In genomic region chr2:42513252-42513918, GRCh38 we compare ENCODE assay signal across 9 cellular contexts. TPM values are rescaled to one million over a fixed set of nuclear protein-coding genes. Genes with fewer than 3 reads are reported as not detected.
DNase-seq lines count a peak whose midpoint lies in the region; ATAC-seq and TF ChIP-seq lines count a peak whose summit lies in the region.
"Had no signal": no experiment of that assay in that cellular context is flagged by ENCODE, and none has a peak within 500 bp of the region (broad histone marks: within the 10 kb centered on the region; RNA-seq: fewer than 3 reads in every experiment).

No MANE protein-coding gene starts in this region.

- H3K9me3 Mint-ChIP-seq in type B pancreatic cell: no peaks in the 10 kb centered on the region

- no peaks in the 10 kb centered on the region for H3K36me3 Mint-ChIP-seq in type B pancreatic cell

- H3K27me3 Mint-ChIP-seq in type B pancreatic cell: no peaks in the 10 kb centered on the region

- no peak for ATAC-seq in GM18858 (IDR thresholded peaks at IDR 0.05; ENCODE audit: unreplicated experiment)
- ATAC-seq in HG02938 (IDR thresholded peaks at IDR 0.05; ENCODE audit: unreplicated experiment): no peak

- H3K9me3 ChIP-seq in adrenal gland (replicated peaks in 1 of 3): no peaks in the 10 kb centered on the region
- H3K9me3 ChIP-seq: BLaER1 treated with 17β-estradiol and CSF1 and Interleukin-3, amounts not matched to agents 10 nM and 100 nM had no signal

- H3K27ac ChIP-seq in adrenal gland: no peak overlapping the region
- H3K27ac ChIP-seq: BLaER1 treated with 17β-estradiol and CSF1 and Interleukin-3, amounts not matched to agents 10 nM and 100 nM had no signal

- TF ChIP-seq POLR2A in adrenal gland (IDR thresholded peaks at IDR 0.05): no peak

- no peak overlapping the region for H3K4me3 Mint-ChIP-seq in type B pancreatic cell

- no peaks in the 10 kb centered on the region for H3K27me3 ChIP-seq in adrenal gland
- H3K27me3 ChIP-seq: BLaER1 treated with 17β-estradiol and CSF1 and Interleukin-3, amounts not matched to agents 10 nM and 100 nM had no signal

- DNase-seq in NCI-H1436 (lab: John Stamatoyannopoulos, UW) (peak; percentile 3), NCI-H1436 treated with DMSO at 0.1 percent for 48 hours (lab: John Stamatoyannopoulos, UW) (no peak), LNCaP clone FGC (ENCODE audit: low read depth) (peak; percentile 26), adrenal gland (peak in 5 of 7 donors; percentile 25 to 50 (median 34)), iPS-NIHi7 (ENCODE audit: extremely low spot score) (peak; percentile 82), type B pancreatic cell (ENCODE audit: extremely low spot score, unreplicated experiment) (no peak)

- no peaks in the 10 kb centered on the region for H3K36me3 ChIP-seq in adrenal gland (replicated peaks in 1 of 2)
- H3K36me3 ChIP-seq: BLaER1 treated with 17β-estradiol and CSF1 and Interleukin-3, amounts not matched to agents 10 nM and 100 nM had no signal

- peaks cover 10% of the 10 kb centered on the region for H3K4me1 Mint-ChIP-seq in type B pancreatic cell (ENCODE audit: unreplicated experiment)

- H3K4me3 ChIP-seq in LNCaP clone FGC (ENCODE audit: low read depth, low read length) (no peak overlapping the region), adrenal gland (no peak overlapping the region)
- H3K4me3 ChIP-seq: BLaER1 treated with 17β-estradiol and CSF1 and Interleukin-3, amounts not matched to agents 10 nM and 100 nM had no signal

- intact Hi-C loops in adrenal gland (cut with DNase I): no loop called here

- peak; percentile 39 for TF ChIP-seq CTCF in LNCaP clone FGC (IDR thresholded peaks at IDR 0.05; ENCODE audit: control insufficient read depth, extremely low read depth, insufficient read depth)
- peak; percentile 29 to 72 (median 61) for TF ChIP-seq CTCF in adrenal gland (IDR thresholded peaks at IDR 0.05)
- TF ChIP-seq CTCF in type B pancreatic cell (conservative IDR thresholded peaks at IDR 0.05): peak; percentile 72

- no peak overlapping the region for H3K27ac Mint-ChIP-seq in type B pancreatic cell

- 72 to 79% (median 77%) methylated on average over 5 of the region's 5 CpGs for WGBS in adrenal gland, 4 donors

- peaks cover 8% of the 10 kb centered on the region in 2 donors for H3K4me1 ChIP-seq in adrenal gland (replicated peaks in 1 of 2)

RNA-seq across cellular contexts. Expression of gene KCNG3, which starts 19.6 kb away (rescaled TPM):
- total RNA-seq in adrenal gland (10 to 100 TPM in 2 of 8 donors, 1 to 10 TPM in 6; 1.7 to 16.0 (median 5.5) TPM), type B pancreatic cell (ENCODE audit: low replicate concordance) (0.65 and 0.88 TPM in 2 replicates)
- 1 to 10 TPM in 1 of 3 donors, under 1 TPM in 2; 0.24 to 1.8 (median 0.40) TPM for polyA plus RNA-seq in adrenal gland

RNA-seq across cellular contexts. Expression of gene MTA3, which starts 55.0 kb away (rescaled TPM):
- total RNA-seq in adrenal gland (100 to 1,000 TPM in 2 of 8 donors, 10 to 100 TPM in 6; 51.5 to 118 (median 86.9) TPM), type B pancreatic cell (ENCODE audit: low replicate concordance) (49.4 and 59.7 TPM in 2 replicates)
- polyA plus RNA-seq in adrenal gland: 100 to 1,000 TPM; 125 to 168 (median 142) TPM

Comparison
In these comparisons a context has a peak if more than half of its experiments do, and no peak if none do; other contexts are left out.
1. DNase-seq: peak in NCI-H1436 (single experiment), LNCaP clone FGC (single experiment), adrenal gland (5 of 7) and iPS-NIHi7 (single experiment); none in NCI-H1436 treated with DMSO at 0.1 percent for 48 hours (single experiment) and type B pancreatic cell (single experiment).
2. Peak in every context shown above with its lines, with median percentiles within 50 percentile points of each other: CTCF ChIP-seq.